In the genomic region with DNA sequence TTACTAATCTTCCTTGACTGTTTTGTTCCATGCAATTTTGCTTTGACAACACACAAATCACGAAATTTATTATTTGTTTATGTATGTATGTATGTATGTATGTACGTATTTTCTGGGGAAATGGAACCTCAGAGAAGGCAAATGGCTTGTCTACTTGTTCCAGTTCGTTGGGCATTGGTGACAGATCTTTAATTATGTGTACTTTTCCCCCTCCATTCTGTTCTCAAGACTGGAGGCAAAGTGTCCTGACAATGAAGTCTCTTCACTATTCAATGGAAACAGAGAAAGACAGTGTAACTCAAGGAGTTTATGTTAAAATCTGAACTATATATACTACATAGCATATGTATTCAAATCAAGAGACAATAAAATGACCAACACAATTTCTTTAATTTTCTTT, we compare ENCODE assay signal across 28 cellular contexts.
"Had no signal": no experiment of that assay in that cellular context is flagged by ENCODE, and none has a peak within 500 bp of the region (broad histone marks: within the 10 kb centered on the region; RNA-seq: fewer than 3 reads in every experiment).

No MANE protein-coding gene starts in this region.

- H3K27ac Mint-ChIP-seq: naive thymus-derived CD4-positive, alpha-beta T cell; natural killer cell treated with Interleukin-12 subunit alpha and Interleukin-12 subunit beta and Interleukin-15 and Interleukin-18, amount 100 ng/mL, for 72 hours; stimulated activated memory B cell treated with anti-CD40 and anti-IgM and Interleukin-4, amounts not matched to agents 10 μg/mL and 1 μg/mL and 100 μg/mL, for 72 hours; stimulated activated naive CD8-positive, alpha-beta T cell treated with anti-CD3 and anti-CD28 coated beads, Interleukin-15, amount 100 ng/mL, for 72 hours; type B pancreatic cell had no signal

- DNase-seq: hippocampal formation; kidney glomerular epithelial cell; left colon; left ventricle myocardium inferior; midbrain; mucosa of descending colon; naive thymus-derived CD4-positive, alpha-beta T cell; nucleus accumbens; psoas muscle; right lobe of liver; stimulated activated CD4-positive, alpha-beta T cell treated with anti-CD3 and anti-CD28 coated beads, Interleukin-1b, Interleukin-23, amount 100 ng/mL, for 48 hours; stimulated activated CD4-positive, alpha-beta T cell treated with anti-CD3 and anti-CD28 coated beads, Interleukin-2, amount 100 ng/mL, for 48 hours; stimulated activated CD4-positive, alpha-beta T cell treated with anti-CD3 and anti-CD28 coated beads, Interleukin-4, amount 100 ng/mL, for 4 hours; stimulated activated CD8-positive, alpha-beta memory T cell treated with anti-CD3 and anti-CD28 coated beads, Interleukin-4, amount 100 ng/mL, for 48 hours; stimulated activated naive CD4-positive, alpha-beta T cell treated with Interleukin-2 at 50 U/mL for 16 hours; stimulated activated naive CD8-positive, alpha-beta T cell treated with anti-CD3 and anti-CD28 coated beads, Interleukin-15, amount 100 ng/mL, for 72 hours; substantia nigra; uterus had no signal

- FAIRE-seq: keratinocyte had no signal

- H3K27me3 ChIP-seq: right atrium auricular region, right lobe of liver, tibial nerve, uterus had no signal

- H3K4me3 Mint-ChIP-seq: naive thymus-derived CD4-positive, alpha-beta T cell; natural killer cell treated with Interleukin-12 subunit alpha and Interleukin-12 subunit beta and Interleukin-15 and Interleukin-18, amount 100 ng/mL, for 72 hours; neural crest cell; stimulated activated memory B cell treated with anti-CD40 and anti-IgM and Interleukin-4, amounts not matched to agents 10 μg/mL and 1 μg/mL and 100 μg/mL, for 72 hours; stimulated activated naive CD8-positive, alpha-beta T cell treated with anti-CD3 and anti-CD28 coated beads, Interleukin-15, amount 100 ng/mL, for 72 hours; type B pancreatic cell had no signal

- H3K27me3 Mint-ChIP-seq: natural killer cell treated with Interleukin-12 subunit alpha and Interleukin-12 subunit beta and Interleukin-15 and Interleukin-18, amount 100 ng/mL, for 72 hours; stimulated activated memory B cell treated with anti-CD40 and anti-IgM and Interleukin-4, amounts not matched to agents 10 μg/mL and 1 μg/mL and 100 μg/mL, for 72 hours; stimulated activated naive CD8-positive, alpha-beta T cell treated with anti-CD3 and anti-CD28 coated beads, Interleukin-15, amount 100 ng/mL, for 72 hours had no signal

- H3K36me3 Mint-ChIP-seq: naive thymus-derived CD4-positive, alpha-beta T cell; natural killer cell treated with Interleukin-12 subunit alpha and Interleukin-12 subunit beta and Interleukin-15 and Interleukin-18, amount 100 ng/mL, for 72 hours; stimulated activated memory B cell treated with anti-CD40 and anti-IgM and Interleukin-4, amounts not matched to agents 10 μg/mL and 1 μg/mL and 100 μg/mL, for 72 hours had no signal

- H3K4me1 ChIP-seq: left ventricle myocardium inferior, parathyroid adenoma, psoas muscle, right atrium auricular region, right lobe of liver, tibial nerve, uterus had no signal

- H3K9me3 Mint-ChIP-seq: type B pancreatic cell had no signal

- H3K36me3 ChIP-seq: left ventricle myocardium inferior, right atrium auricular region, right lobe of liver, tibial nerve, uterus had no signal

- H3K4me1 Mint-ChIP-seq: naive thymus-derived CD4-positive, alpha-beta T cell; stimulated activated memory B cell treated with anti-CD40 and anti-IgM and Interleukin-4, amounts not matched to agents 10 μg/mL and 1 μg/mL and 100 μg/mL, for 72 hours; stimulated activated naive CD8-positive, alpha-beta T cell treated with anti-CD3 and anti-CD28 coated beads, Interleukin-15, amount 100 ng/mL, for 72 hours had no signal

- H3K27ac ChIP-seq: left ventricle myocardium inferior, parathyroid adenoma, psoas muscle, right atrium auricular region, right lobe of liver, tibial nerve, uterus had no signal

- H3K4me3 ChIP-seq: left ventricle myocardium inferior, lung, mucosa of descending colon, psoas muscle, right atrium auricular region, right lobe of liver, smooth muscle cell, tibial nerve, uterus had no signal

- H3K9me3 ChIP-seq: left ventricle myocardium inferior, mucosa of descending colon, psoas muscle, right atrium auricular region, right lobe of liver, tibial nerve, uterus had no signal

- ATAC-seq: left colon; mucosa of descending colon; naive thymus-derived CD4-positive, alpha-beta T cell; natural killer cell treated with Interleukin-12 subunit alpha and Interleukin-12 subunit beta and Interleukin-15 and Interleukin-18, amount 100 ng/mL, for 72 hours; psoas muscle; right lobe of liver; stimulated activated memory B cell treated with anti-CD40 and anti-IgM and Interleukin-4, amounts not matched to agents 10 μg/mL and 1 μg/mL and 100 μg/mL, for 72 hours; stimulated activated naive CD8-positive, alpha-beta T cell treated with anti-CD3 and anti-CD28 coated beads, Interleukin-15, amount 100 ng/mL, for 72 hours had no signal
